8 cellular contexts compared by ENCODE assay signal in genomic region chr15:89893696-89894450, GRCh38. TPM values are rescaled to one million over a fixed set of nuclear protein-coding genes. Genes with fewer than 3 reads are reported as not detected.
A peak's percentile ranks its signal among the peaks of the same experiment; 100 is the strongest.
DNase-seq lines count a peak whose midpoint lies in the region; ATAC-seq and TF ChIP-seq lines count a peak whose summit lies in the region.

AP3S2 (minus strand) TSS chr15:89893994; CDS start chr15:89893949, 45 bp downstream.

- DNase-seq in NK-92 treated with Interleukin-12 subunit alpha and Interleukin-12 subunit beta, amount 100 ng/mL, for 24 hours (lab: John Stamatoyannopoulos, UW) = peak; percentile 86
- DNase-seq in NK-92 (lab: John Stamatoyannopoulos, UW; ENCODE audit: unreplicated experiment) (no peak), NCI-H2107 (lab: John Stamatoyannopoulos, UW) (peak; percentile 77), UCSD-AML1 (lab: John Stamatoyannopoulos, UW; ENCODE audit: unreplicated experiment) (peak; percentile 90), brain microvascular endothelial cell (peak; percentile 85)

- peaks cover 2% of the 10 kb centered on the region for H3K36me3 ChIP-seq in brain microvascular endothelial cell (replicated peaks)
- H3K36me3 ChIP-seq in iPS-15b (ENCODE audit: control insufficient read depth, insufficient read depth, low read length) = peaks cover under 1% of the 10 kb centered on the region
- H3K36me3 ChIP-seq in skeletal muscle satellite cell (ENCODE audit: insufficient read depth, low read length) = peaks cover 2% of the 10 kb centered on the region

- H3K4me3 ChIP-seq in brain microvascular endothelial cell (ENCODE audit: low read depth, low read length) (peak within 1 kb of the TSS; percentile 95), iPS-15b (ENCODE audit: low read depth, low read length) (peak within 1 kb of the TSS; percentile 91), skeletal muscle satellite cell (ENCODE audit: low read length) (peak within 1 kb of the TSS; percentile 93)

- H3K4me2 ChIP-seq in skeletal muscle satellite cell (ENCODE audit: low read length) = peak within 1 kb of the TSS; percentile 83

- H3K4me1 ChIP-seq in iPS-15b (ENCODE audit: control insufficient read depth, insufficient read depth, low read length) (peaks cover 3% of the 10 kb centered on the region), skeletal muscle satellite cell (ENCODE audit: control insufficient read depth, insufficient read depth, low read length) (peaks cover 5% of the 10 kb centered on the region)

- TF ChIP-seq CTCF in brain microvascular endothelial cell (IDR thresholded peaks at IDR 0.05; ENCODE audit: low read depth, low read length, missing control alignments) = no peak

- ATAC-seq in HG03039 (IDR thresholded peaks at IDR 0.05; ENCODE audit: unreplicated experiment) = peak; percentile 88

- in situ Hi-C loops in brain microvascular endothelial cell (cut with HindIII; ENCODE audit: low pct_ligation_motif_present, low sequenced_read_pairs) = no loop called here

- H3K9me3 ChIP-seq in iPS-15b (ENCODE audit: control insufficient read depth, insufficient read depth, low read length) (no peaks in the 10 kb centered on the region), skeletal muscle satellite cell (replicated peaks; ENCODE audit: low read length) (no peaks in the 10 kb centered on the region)

- H3K27me3 ChIP-seq in brain microvascular endothelial cell (replicated peaks) (no peaks in the 10 kb centered on the region), iPS-15b (ENCODE audit: control insufficient read depth, insufficient read depth, low read length) (no peaks in the 10 kb centered on the region), skeletal muscle satellite cell (ENCODE audit: control insufficient read depth, insufficient read depth, low read length) (no peaks in the 10 kb centered on the region)

- peak within 1 kb of the TSS; percentile 92 for H3K27ac ChIP-seq in brain microvascular endothelial cell

- peak within 1 kb of the TSS; percentile 94 for H3K9ac ChIP-seq in iPS-15b (ENCODE audit: low read depth, low read length)
- peak within 1 kb of the TSS; percentile 95 for H3K9ac ChIP-seq in skeletal muscle satellite cell (ENCODE audit: low read depth, low read length)

RNA-seq across cellular contexts. Expression of gene AP3S2, which starts in this region (rescaled TPM):
- total RNA-seq in skeletal muscle satellite cell (2012; rRNA removed) = 56.3 and 60.5 TPM in 2 replicates
